2 cellular contexts compared by ENCODE assay signal in genomic region chr21:43082587-43083300, GRCh38. TPM values are rescaled to one million over a fixed set of nuclear protein-coding genes. Genes with fewer than 3 reads are reported as not detected.
"Had no signal": no experiment of that assay in that cellular context is flagged by ENCODE, and none has a peak within 500 bp of the region (broad histone marks: within the 10 kb centered on the region; RNA-seq: fewer than 3 reads in every experiment).

No MANE protein-coding gene starts in this region.

RNA-seq across cellular contexts. Expression of gene CBS, which starts 7.1 kb away (rescaled TPM):
- total RNA-seq: mononuclear cell had no signal
- polyA plus RNA-seq: immature natural killer cell had no signal
